Comparison of ENCODE assay signal across 8 cellular contexts in the genomic region with DNA sequence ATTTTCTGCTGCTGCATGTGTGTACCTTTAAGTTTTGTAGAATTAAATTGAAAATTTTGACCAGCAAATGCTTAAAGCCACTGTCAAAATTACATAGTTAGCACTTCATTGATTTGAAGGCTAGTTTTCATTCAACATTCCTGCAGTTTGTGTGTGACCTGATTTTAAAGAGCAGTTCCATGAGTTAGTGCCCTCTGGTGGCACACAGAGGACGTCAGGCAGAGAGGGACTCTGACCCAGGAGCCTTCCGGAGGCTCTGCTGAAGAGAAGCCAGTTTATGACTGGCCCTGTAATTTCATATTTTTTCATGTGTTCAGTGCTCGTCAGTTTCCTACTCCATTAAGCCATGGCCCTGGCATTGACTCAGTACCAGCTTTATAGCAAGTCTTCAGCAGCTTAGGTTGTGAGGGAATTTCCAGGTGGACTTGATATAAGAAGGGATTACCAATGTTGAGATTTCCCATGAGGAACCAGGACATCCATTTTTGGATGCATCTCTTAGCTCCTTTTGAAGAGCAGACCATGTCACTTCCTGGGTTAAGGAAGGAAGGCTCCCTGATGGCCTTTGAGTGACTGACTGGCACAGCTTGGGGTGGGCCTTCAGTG.
DNase-seq lines count a peak whose midpoint lies in the region; ATAC-seq and TF ChIP-seq lines count a peak whose summit lies in the region.

No MANE protein-coding gene starts in this region.

- H3K4me3 ChIP-seq in cardiac fibroblast (replicated peaks in 1 of 2; ENCODE audit: low read depth in 2 of 2, low read length in 2 of 2): no peak overlapping the region

- no peak for ATAC-seq in GM21381 (IDR thresholded peaks at IDR 0.05; ENCODE audit: unreplicated experiment)

- DNase-seq in GDM1 (lab: John Stamatoyannopoulos, UW) (peak; percentile 33), Kasumi-1 (lab: John Stamatoyannopoulos, UW) (peak; percentile 57 to 60), SKM-1 treated with dmso at 0.1 percent for 144 hours (lab: John Stamatoyannopoulos, UW; ENCODE audit: unreplicated experiment) (peak; percentile 42), cardiac fibroblast (ENCODE audit: low read depth in 2 of 2) (peak; percentile 77 to 83), kidney glomerular epithelial cell (lab: John Stamatoyannopoulos, UW) (peak; percentile 28), GF-D8 (lab: John Stamatoyannopoulos, UW) (no peak)
- peak; percentile 4 to 7 for DNase-seq in stimulated activated CD8-positive, alpha-beta memory T cell treated with anti-CD3 and anti-CD28 coated beads, Interleukin-15, amount 100 ng/mL, for 48 hours (ENCODE audit: low read depth in 2 of 2)

- TF ChIP-seq CTCF in cardiac fibroblast (IDR thresholded peaks at IDR 0.05; ENCODE audit: low read depth, low read length): peak; percentile 87
